In genomic region chr4:24831637-24832036, GRCh38 we compare ENCODE assay signal across 22 cellular contexts. TPM values are rescaled to one million over a fixed set of nuclear protein-coding genes. Genes with fewer than 3 reads are reported as not detected.
DNase-seq lines count a peak whose midpoint lies in the region; ATAC-seq and TF ChIP-seq lines count a peak whose summit lies in the region.
"Had no signal": no experiment of that assay in that cellular context is flagged by ENCODE, and none has a peak within 500 bp of the region (broad histone marks: within the 10 kb centered on the region; RNA-seq: fewer than 3 reads in every experiment).

No MANE protein-coding gene starts in this region.

- no peak overlapping the region for H3K27ac Mint-ChIP-seq in progenitor cell of endocrine pancreas
- H3K27ac Mint-ChIP-seq: CD4-positive, alpha-beta T cell had no signal

- H3K4me1 Mint-ChIP-seq in progenitor cell of endocrine pancreas (ENCODE audit: low read depth) = no peaks in the 10 kb centered on the region

- no peaks in the 10 kb centered on the region for H3K27me3 Mint-ChIP-seq in progenitor cell of endocrine pancreas

- no peak for TF ChIP-seq CTCF in progenitor cell of endocrine pancreas (IDR thresholded peaks at IDR 0.05; ENCODE audit: unreplicated experiment)

- H3K4me3 Mint-ChIP-seq in progenitor cell of endocrine pancreas (ENCODE audit: low read depth) = no peak overlapping the region
- H3K4me3 Mint-ChIP-seq: CD4-positive, alpha-beta T cell had no signal

- no peaks in the 10 kb centered on the region for H3K9me3 Mint-ChIP-seq in progenitor cell of endocrine pancreas (ENCODE audit: low read depth)
- H3K9me3 Mint-ChIP-seq: CD4-positive, alpha-beta T cell had no signal

- peaks cover 18% of the 10 kb centered on the region for H3K36me3 Mint-ChIP-seq in progenitor cell of endocrine pancreas (ENCODE audit: insufficient read depth)

- DNase-seq in activated CD4-positive, alpha-beta T cell treated with anti-CD3 and anti-CD28 coated beads, Interleukin-2, amount 50 U/mL, for 4 hours = no peak
- no peak for DNase-seq in progenitor cell of endocrine pancreas (ENCODE audit: low spot score, unreplicated experiment)
- DNase-seq in C1 segment of cervical spinal cord (lab: John Stamatoyannopoulos, UW) = no peak
- DNase-seq in epidermal melanocyte (ENCODE audit: insufficient read length, low spot score) = no peak
- DNase-seq: Caco-2; CD4-positive, alpha-beta T cell; DND-41; GOT3; HCEC 1CT; NCI-H1092; NCI-H1436 treated with DMSO at 0.1 percent for 48 hours; NCI-H1930; NCI-H510A; SHP77 treated with DMSO at 0.1 percent for 48 hours; T-helper 9 cell had no signal

- ATAC-seq in GM18519 (IDR thresholded peaks at IDR 0.05; ENCODE audit: low FRiP score, unreplicated experiment) = peak; percentile 42
- peak; percentile 50 for ATAC-seq in GM21367 (IDR thresholded peaks at IDR 0.05; ENCODE audit: unreplicated experiment)
- peak; percentile 42 for ATAC-seq in HG03469 (IDR thresholded peaks at IDR 0.05; ENCODE audit: unreplicated experiment)
- ATAC-seq: HepG2, K562, SK-N-SH treated with all-trans-retinoic acid at 6 μM for 48 hours had no signal

RNA-seq across cellular contexts. Expression of gene SOD3, which starts 36.3 kb away (rescaled TPM):
- total RNA-seq in progenitor cell of endocrine pancreas = 5.0 and 6.2 TPM in 2 replicates
- total RNA-seq: CD4-positive, alpha-beta T cell; HepG2; T-helper 1 cell treated with Interleukin-12 subunit alpha and Interleukin-12 subunit beta and Interleukin-4 antibody, amounts not matched to agents 30 ng/mL and 1 ng/mL, for 36 hours had no signal
